ENCODE assay signal across 19 cellular contexts in the genomic region with DNA sequence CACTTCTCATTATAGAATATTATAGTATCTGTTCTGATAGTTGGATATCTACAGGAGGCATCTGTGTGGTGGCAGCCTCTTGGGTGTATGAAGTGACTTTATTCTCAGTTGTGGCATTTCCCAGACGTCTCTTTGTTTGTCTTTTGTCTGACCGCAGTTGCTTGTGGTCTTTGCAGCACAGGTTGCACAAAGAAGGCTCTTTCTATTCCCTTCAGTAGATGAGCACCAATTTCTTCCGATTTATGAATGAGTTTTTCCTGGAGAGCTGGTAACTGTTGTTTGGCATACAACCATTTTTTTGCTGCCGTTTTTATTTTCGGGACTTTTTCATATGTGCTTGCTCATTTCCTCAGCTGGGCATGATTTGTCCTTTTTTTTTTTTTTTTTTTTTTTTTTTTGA. TPM values are rescaled to one million over a fixed set of nuclear protein-coding genes. Genes with fewer than 3 reads are reported as not detected.
DNase-seq lines count a peak whose midpoint lies in the region; ATAC-seq and TF ChIP-seq lines count a peak whose summit lies in the region.
"Had no signal": no experiment of that assay in that cellular context is flagged by ENCODE, and none has a peak within 500 bp of the region (broad histone marks: within the 10 kb centered on the region; RNA-seq: fewer than 3 reads in every experiment).

No MANE protein-coding gene starts in this region.

- DNase-seq in Daoy (ENCODE audit: low read depth) (peak; percentile 85), SK-MEL-5 (ENCODE audit: low read depth, low spot score) (peak; percentile 95), fibroblast of peridontal ligament (ENCODE audit: extremely low read depth) (peak; percentile 42), GF-D8 (lab: John Stamatoyannopoulos, UW) (no peak), adrenal gland (no peak), hippocampal formation (lab: John Stamatoyannopoulos, UW) (no peak)
- DNase-seq: activated CD4-positive, alpha-beta T cell treated with anti-CD3 and anti-CD28 coated beads, Interleukin-2, amount 50 U/mL, for 4 hours; activated gamma-delta T cell treated with Interleukin-2 at 50 U/mL for 16 hours; caudate nucleus; DND-41; heart right ventricle; left ventricle myocardium inferior; NCI-H1048; NCI-H2227 treated with DMSO at 0.1 percent for 48 hours; T-cell had no signal

- TF ChIP-seq POLR2A in adrenal gland (IDR thresholded peaks at IDR 0.05) = no peak

- intact Hi-C loops in adrenal gland (cut with DNase I) = no loop called here

- no peak overlapping the region for H3K27ac ChIP-seq in adrenal gland
- H3K27ac ChIP-seq: heart right ventricle, left ventricle myocardium inferior had no signal

- in situ Hi-C loops in SK-MEL-5 (cut with HindIII; ENCODE audit: low pct_unique_long_range_greater_than_20kb, low sequenced_read_pairs) = no loop called here

- no peak for TF ChIP-seq CTCF in adrenal gland (IDR thresholded peaks at IDR 0.05)

- 55 to 61% (median 58%) methylated on average over 5 of the region's 5 CpGs for WGBS in adrenal gland, 4 donors

- no peaks in the 10 kb centered on the region for H3K36me3 ChIP-seq in adrenal gland (replicated peaks in 1 of 2)
- H3K36me3 ChIP-seq: heart right ventricle, left ventricle myocardium inferior had no signal

- no peak overlapping the region for H3K4me3 ChIP-seq in adrenal gland
- H3K4me3 ChIP-seq: heart right ventricle, left ventricle myocardium inferior had no signal

- ATAC-seq in GM21619 (IDR thresholded peaks at IDR 0.05; ENCODE audit: unreplicated experiment) (peak; percentile 61), GM19455 (IDR thresholded peaks at IDR 0.05; ENCODE audit: unreplicated experiment) (no peak)
- ATAC-seq: HCT116; heart right ventricle; natural killer cell treated with Interleukin-12 subunit alpha and Interleukin-12 subunit beta and Interleukin-15 and Interleukin-18, amount 100 ng/mL, for 72 hours; T-cell had no signal

- H3K4me1 ChIP-seq in adrenal gland (replicated peaks in 1 of 2) = no peaks in the 10 kb centered on the region

- no peaks in the 10 kb centered on the region for H3K27me3 ChIP-seq in adrenal gland
- H3K27me3 ChIP-seq: heart right ventricle had no signal

- no peaks in the 10 kb centered on the region for H3K9me3 ChIP-seq in adrenal gland (replicated peaks in 1 of 3)
- H3K9me3 ChIP-seq: heart right ventricle, left ventricle myocardium inferior had no signal

RNA-seq across cellular contexts. Expression of a gene that starts 56.4 kb away (rescaled TPM):
- total RNA-seq in Daoy (2014; rRNA removed; shearing (Covaris generic)) = 42.9 and 64.0 TPM in 2 replicates
- 161 and 191 TPM in 2 replicates for total RNA-seq in SK-MEL-5 (2014; rRNA removed; shearing (Covaris generic))
- polyA plus RNA-seq in SK-MEL-5 (2015; cell fraction: cytosol; rRNA removed) = 117 and 156 TPM in 2 replicates
- polyA plus RNA-seq in SK-MEL-5 (2015; cell fraction: nucleus; rRNA removed) = 66.9 and 85.6 TPM in 2 replicates
- 10 to 100 TPM in 5 of 8 donors, 1 to 10 TPM in 3; 5.5 to 38.9 (median 12.1) TPM for total RNA-seq in adrenal gland
- polyA plus RNA-seq in adrenal gland = 1 to 10 TPM; 2.2 to 6.8 (median 4.0) TPM
- total RNA-seq: natural killer cell treated with Interleukin-12 subunit alpha and Interleukin-12 subunit beta and Interleukin-15 and Interleukin-18, amount 100 ng/mL, for 72 hours had no signal

Comparison
In these comparisons a context has a peak if more than half of its experiments do, and no peak if none do; other contexts are left out.
1. DNase-seq: peak in Daoy (single experiment), SK-MEL-5 (single experiment) and fibroblast of peridontal ligament (single experiment); none in GF-D8 (single experiment), adrenal gland (0 of 7) and hippocampal formation (0 of 2).